Comparison of ENCODE assay signal across 24 cellular contexts in genomic region chr6:133680994-133681393, GRCh38.
A peak's percentile ranks its signal among the peaks of the same experiment; 100 is the strongest.
DNase-seq lines count a peak whose midpoint lies in the region; ATAC-seq and TF ChIP-seq lines count a peak whose summit lies in the region.
"Had no signal": no experiment of that assay in that cellular context is flagged by ENCODE, and none has a peak within 500 bp of the region (broad histone marks: within the 10 kb centered on the region; RNA-seq: fewer than 3 reads in every experiment).

No MANE protein-coding gene starts in this region.

- no peaks in the 10 kb centered on the region for H3K36me3 ChIP-seq in PC-9 (ENCODE audit: low read depth)
- no peaks in the 10 kb centered on the region for H3K36me3 ChIP-seq in iPS-15b (ENCODE audit: control insufficient read depth, insufficient read depth, low read length)
- H3K36me3 ChIP-seq in neuronal stem cell (replicated peaks in 1 of 2; ENCODE audit: control insufficient read depth in 2 of 2, insufficient read depth in 2 of 2, low read length in 2 of 2) = no peaks in the 10 kb centered on the region
- H3K36me3 ChIP-seq: MG63, SJSA1 had no signal

- H2BK15ac ChIP-seq in H9 (ENCODE audit: low read depth, low read length) = no peak overlapping the region
- H2BK15ac ChIP-seq in neuronal stem cell (ENCODE audit: low read length) = no peak overlapping the region

- H2AFZ ChIP-seq in H9 (ENCODE audit: low read length) = no peak overlapping the region
- H2AFZ ChIP-seq in PC-9 = peak overlapping the region; percentile 3; the same call in 1 of the 2 replicates
- peak overlapping the region; percentile 44 for H2AFZ ChIP-seq in neuronal stem cell (ENCODE audit: low read length)

- no peak overlapping the region for H2BK20ac ChIP-seq in H9 (ENCODE audit: low read depth, low read length, poor library complexity, severe bottlenecking)

- CTCF ChIA-PET in PC-9 (lab: Charles Lee) = no interaction called here

- H3K9ac ChIP-seq in H9 (ENCODE audit: extremely low read depth, insufficient read length, low read length) (no peak overlapping the region), iPS-15b (ENCODE audit: low read depth, low read length) (peak overlapping the region; percentile 9), neuronal stem cell (ENCODE audit: low read depth, low read length, poor library complexity) (no peak overlapping the region)

- peaks cover 33 to 36% of the 10 kb centered on the region in 2 experiments for H3K4me1 Mint-ChIP-seq in H9

- no peaks in the 10 kb centered on the region for H3K27me3 Mint-ChIP-seq in H9 (ENCODE audit: low read depth)

- H4K91ac ChIP-seq in H9 (ENCODE audit: insufficient read length, low read depth, low read length) (no peak overlapping the region), neuronal stem cell (ENCODE audit: low read depth, low read length, poor library complexity) (no peak overlapping the region)

- POLR2A ChIA-PET in PC-9 (lab: Charles Lee; ENCODE audit: unreplicated experiment) = no interaction called here

- no peak overlapping the region for H3K4ac ChIP-seq in H9 (ENCODE audit: low read depth, low read length)
- no peak overlapping the region for H3K4ac ChIP-seq in neuronal stem cell (ENCODE audit: low read length)

- H3T11ph ChIP-seq in H9 (ENCODE audit: low read length) = no peak overlapping the region

- peak overlapping the region; percentile 12 for H2BK12ac ChIP-seq in H9 (ENCODE audit: insufficient read length, low read depth, low read length)
- no peak overlapping the region for H2BK12ac ChIP-seq in neuronal stem cell (ENCODE audit: low read length)

- H4K8ac ChIP-seq in H9 (replicated peaks; ENCODE audit: insufficient read length, low read depth, low read length) = no peak overlapping the region
- H4K8ac ChIP-seq in neuronal stem cell (ENCODE audit: low read depth, low read length) = no peak overlapping the region

- no peak for DNase-seq in H9
- no peak for DNase-seq in PC-9
- DNase-seq in neuronal stem cell (ENCODE audit: low spot score) = no peak
- DNase-seq in activated naive CD4-positive, alpha-beta T cell treated with anti-CD3 and anti-CD28 coated beads, Interleukin-2, amount 50 U/mL, for 72 hours (ENCODE audit: low spot score in 2 of 2) = no peak
- no peak for DNase-seq in dedifferentiated amniotic fluid mesenchymal stem cell (ENCODE audit: extremely low spot score)
- DNase-seq: 8988T; ACHN; Calu3; DMS79 treated with DMSO at 0.1 percent for 48 hours; GF-D8; HCEC 1CT; KG1; MG63; NCI-H2029; NCI-H446; NCI-H524 treated with DMSO at 0.1 percent for 48 hours; NCI-H774; NK-92 treated with Interleukin-12 subunit alpha and Interleukin-12 subunit beta, amount 100 ng/mL, for 24 hours; Right ventricle myocardium superior; RPMI8226 had no signal

- H3K27ac ChIP-seq in H9 (ENCODE audit: insufficient read length, low read depth, low read length) = peak overlapping the region; percentile 89
- H3K27ac ChIP-seq in PC-9 = no peak overlapping the region
- no peak overlapping the region for H3K27ac ChIP-seq in neuronal stem cell (replicated peaks; ENCODE audit: low read length)

- intact Hi-C loops in PC-9 (cut with micrococcal nuclease; ENCODE audit: unreplicated experiment) = no loop called here

- H2BK120ac ChIP-seq in H9 (ENCODE audit: low read depth, low read length, poor library complexity, severe bottlenecking) (no peak overlapping the region), neuronal stem cell (ENCODE audit: low read depth, low read length) (no peak overlapping the region)

- H3K4me2 ChIP-seq in H9 (ENCODE audit: insufficient read depth, insufficient read length, low read length) (peak overlapping the region; percentile 44), PC-9 (no peak overlapping the region), neuronal stem cell (ENCODE audit: insufficient read depth, low read length, poor library complexity, severe bottlenecking) (no peak overlapping the region)

- H3K4me3 ChIP-seq in PC-9 = no peak overlapping the region
- H3K4me3 ChIP-seq in iPS-15b (ENCODE audit: low read depth, low read length) = no peak overlapping the region
- H3K4me3 ChIP-seq in neuronal stem cell (ENCODE audit: low read length in 2 of 2) = no peak overlapping the region
- H3K4me3 ChIP-seq: MG63, SJSA1 had no signal

- H3K14ac ChIP-seq in H9 (ENCODE audit: insufficient read depth, low read length) = no peak overlapping the region
- H3K14ac ChIP-seq in neuronal stem cell (ENCODE audit: low read length) = no peak overlapping the region

- H3K79me1 ChIP-seq in H9 (ENCODE audit: insufficient read depth, low read depth, low read length, poor library complexity, severe bottlenecking) (no peaks in the 10 kb centered on the region), neuronal stem cell (ENCODE audit: low read depth, low read length) (no peaks in the 10 kb centered on the region)

- no peaks in the 10 kb centered on the region for H3K9me3 ChIP-seq in H9 (ENCODE audit: control insufficient read depth, low read depth, low read length)
- no peaks in the 10 kb centered on the region for H3K9me3 ChIP-seq in PC-9 (ENCODE audit: insufficient read depth, low read depth)
- H3K9me3 ChIP-seq in iPS-15b (ENCODE audit: control insufficient read depth, insufficient read depth, low read length) = no peaks in the 10 kb centered on the region
- no peaks in the 10 kb centered on the region for H3K9me3 ChIP-seq in neuronal stem cell (replicated peaks in 1 of 2; ENCODE audit: control insufficient read depth in 2 of 2, insufficient read depth in 1 of 2, low read depth in 1 of 2, low read length in 2 of 2)
- H3K9me3 ChIP-seq: MG63, SJSA1 had no signal

- H3K36me3 Mint-ChIP-seq in H9 (ENCODE audit: insufficient read depth in 1 of 3, low read depth in 3 of 3) = peaks cover 0 to 3% (median 0%) of the 10 kb centered on the region in 3 experiments; a peak in 3 of 7 replicates
- H3K36me3 Mint-ChIP-seq in activated naive CD4-positive, alpha-beta T cell treated with anti-CD3 and anti-CD28 coated beads, Interleukin-2, amount 50 U/mL, for 72 hours = no peaks in the 10 kb centered on the region

- H3K27ac Mint-ChIP-seq in H9 = peak overlapping the region; percentile 71 to 98 (median 95)
- no peak overlapping the region for H3K27ac Mint-ChIP-seq in activated naive CD4-positive, alpha-beta T cell treated with anti-CD3 and anti-CD28 coated beads, Interleukin-2, amount 50 U/mL, for 72 hours

- no peaks in the 10 kb centered on the region for H4K20me1 ChIP-seq in H9 (ENCODE audit: control insufficient read depth, insufficient read depth, insufficient read length)
- no peaks in the 10 kb centered on the region for H4K20me1 ChIP-seq in PC-9 (ENCODE audit: insufficient read depth)

- peaks cover 11% of the 10 kb centered on the region; the same call in 1 of the 2 replicates for H3K9me2 ChIP-seq in PC-9 (ENCODE audit: insufficient read depth)

- peaks cover 14% of the 10 kb centered on the region; the same call in 1 of the 2 replicates for H3K4me1 ChIP-seq in H9 (ENCODE audit: insufficient read depth, low read length)
- no peaks in the 10 kb centered on the region for H3K4me1 ChIP-seq in PC-9 (replicated peaks; ENCODE audit: insufficient read depth)
- peaks cover 15% of the 10 kb centered on the region for H3K4me1 ChIP-seq in iPS-15b (ENCODE audit: control insufficient read depth, insufficient read depth, low read length)
- H3K4me1 ChIP-seq in neuronal stem cell (ENCODE audit: control insufficient read depth in 2 of 2, insufficient read depth in 1 of 2, low read depth in 1 of 2, low read length in 2 of 2) = peaks cover 0 to 5% of the 10 kb centered on the region in 2 donors

- H2BK5ac ChIP-seq in H9 (ENCODE audit: insufficient read length, low read length) = peak overlapping the region; percentile 9
- no peak overlapping the region for H2BK5ac ChIP-seq in neuronal stem cell (ENCODE audit: low read length)

- TF ChIP-seq CTCF in H9 (conservative IDR thresholded peaks at IDR 0.05) (no peak), PC-9 (conservative IDR thresholded peaks at IDR 0.05) (no peak)

- no peak overlapping the region for H3K56ac ChIP-seq in H9 (ENCODE audit: insufficient read length, low read depth, low read length)

- H3K23me2 ChIP-seq in H9 (ENCODE audit: insufficient read length, low read depth, low read length, poor library complexity, severe bottlenecking) = no peaks in the 10 kb centered on the region

- ATAC-seq in HG03025 (IDR thresholded peaks at IDR 0.05; ENCODE audit: low FRiP score, unreplicated experiment) (no peak), GM21723 (IDR thresholded peaks at IDR 0.05; ENCODE audit: unreplicated experiment) (no peak)
- ATAC-seq in activated naive CD4-positive, alpha-beta T cell treated with anti-CD3 and anti-CD28 coated beads, Interleukin-2, amount 50 U/mL, for 72 hours = no peak

- H3K79me2 ChIP-seq in H9 (ENCODE audit: insufficient read depth, low read length) = no peaks in the 10 kb centered on the region
- no peaks in the 10 kb centered on the region for H3K79me2 ChIP-seq in PC-9 (ENCODE audit: low read depth)

- no CpG with 5 or more reads among the region's 2 CpGs for WGBS in H9 (ENCODE audit: extremely low coverage, insufficient read length, low lambda C conversion rate)
- no CpG with 5 or more reads among the region's 2 CpGs for WGBS in neuronal stem cell (ENCODE audit: extremely low coverage in 2 of 2, insufficient read length in 2 of 2, insufficient replicate concordance in 1 of 2), 2 donors

- H2AK5ac ChIP-seq in H9 (ENCODE audit: insufficient read length, low read length) = peak overlapping the region; percentile 17
- no peak overlapping the region for H2AK5ac ChIP-seq in neuronal stem cell (ENCODE audit: low read depth, low read length)

- no TSS peak for BruUV-seq in PC-9 (replicated peaks; lab: Mats Ljungman, UMichigan)

- H3K27me3 ChIP-seq in H9 (ENCODE audit: insufficient read depth, low read length) = no peaks in the 10 kb centered on the region
- H3K27me3 ChIP-seq in PC-9 (ENCODE audit: insufficient read depth, low read depth) = no peaks in the 10 kb centered on the region
- H3K27me3 ChIP-seq in iPS-15b (ENCODE audit: control insufficient read depth, insufficient read depth, low read length) = no peaks in the 10 kb centered on the region
- no peaks in the 10 kb centered on the region for H3K27me3 ChIP-seq in neuronal stem cell (ENCODE audit: control insufficient read depth in 3 of 3, insufficient read depth in 3 of 3, low read depth in 1 of 3, low read length in 3 of 3)
- H3K27me3 ChIP-seq: MG63, SJSA1 had no signal

- H3K18ac ChIP-seq in H9 (ENCODE audit: insufficient read length, low read depth, low read length) (peak overlapping the region; percentile 8), neuronal stem cell (ENCODE audit: low read length) (no peak overlapping the region)

- H3K23ac ChIP-seq in H9 (ENCODE audit: insufficient read length, low read depth, low read length) = no peak overlapping the region
- H3K23ac ChIP-seq in neuronal stem cell (ENCODE audit: low read depth, low read length, poor library complexity) = no peak overlapping the region

- H3K9me3 Mint-ChIP-seq in H9 = peaks cover 2 to 3% of the 10 kb centered on the region in 2 experiments; a peak in 1 of 5 replicates
- peaks cover 0 to 3% of the 10 kb centered on the region in 2 donors for H3K9me3 Mint-ChIP-seq in activated naive CD4-positive, alpha-beta T cell treated with anti-CD3 and anti-CD28 coated beads, Interleukin-2, amount 50 U/mL, for 72 hours

- no peak overlapping the region for H4K5ac ChIP-seq in H9 (ENCODE audit: insufficient read length, low read depth, low read length)

- H3F3A ChIP-seq in PC-9 (ENCODE audit: insufficient read depth, low read depth) = no peaks in the 10 kb centered on the region

- H3K4me3 Mint-ChIP-seq in H9 = peak overlapping the region in 1 of 2 experiments; percentile 30; a peak in 1 of 5 replicates

Comparison
In these comparisons a context has a peak if more than half of its experiments do, and no peak if none do; other contexts are left out.
1. H3K27ac Mint-ChIP-seq: peak in H9 (3 of 3); none in activated naive CD4-positive, alpha-beta T cell treated with anti-CD3 and anti-CD28 coated beads, Interleukin-2, amount 50 U/mL, for 72 hours (0 of 2).